ENCODE assay signal across 8 cellular contexts in the genomic region with DNA sequence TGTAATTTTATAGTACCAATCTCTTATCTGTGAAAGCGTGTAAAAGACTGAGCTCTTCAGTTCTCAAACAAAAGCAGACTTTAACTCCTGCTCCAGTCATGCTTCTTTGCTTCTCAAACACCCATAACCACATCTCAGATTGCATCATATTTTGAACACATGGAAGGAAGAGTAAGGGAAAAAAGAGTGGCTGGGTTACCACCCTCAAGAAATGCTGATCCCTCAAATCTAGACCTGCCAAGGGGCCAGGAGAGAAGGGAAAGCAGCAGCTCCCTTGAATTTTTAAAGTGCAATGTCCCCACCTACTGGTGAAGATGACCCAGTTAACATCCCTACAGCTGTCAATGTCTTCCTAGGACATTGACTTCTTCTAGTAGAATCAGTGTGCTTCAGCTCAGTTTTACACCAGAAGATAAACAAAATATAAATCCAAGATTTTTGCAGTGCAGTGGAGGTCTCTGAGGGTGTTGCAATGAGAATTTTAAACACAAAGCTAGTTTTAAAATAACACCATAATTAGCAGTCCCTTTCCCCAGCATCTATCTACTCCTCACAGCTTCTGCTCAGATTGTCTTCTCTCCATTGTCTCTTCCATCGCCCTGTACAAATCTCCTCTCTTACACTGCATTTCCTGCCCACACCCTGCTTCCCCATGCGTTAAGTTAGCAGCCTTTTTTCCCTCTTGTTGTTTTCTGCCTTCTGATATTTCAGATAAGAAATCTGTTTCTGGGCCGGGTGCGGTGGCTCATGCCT. TPM values are rescaled to one million over a fixed set of nuclear protein-coding genes. Genes with fewer than 3 reads are reported as not detected.
DNase-seq lines count a peak whose midpoint lies in the region; ATAC-seq, FAIRE-seq and TF ChIP-seq lines count a peak whose summit lies in the region.

No MANE protein-coding gene starts in this region.

- peak in 1 of 10 experiments; percentile 11 for DNase-seq in CD4-positive, alpha-beta T cell
- DNase-seq in GM18507 (ENCODE audit: extremely low spot score, insufficient read length, low read depth) (peak; percentile 29), NCI-H2227 (lab: John Stamatoyannopoulos, UW; ENCODE audit: unreplicated experiment) (peak; percentile 62), globus pallidus (ENCODE audit: low spot score) (peak; percentile 68), pons (ENCODE audit: low spot score) (peak; percentile 88), occipital lobe (lab: John Stamatoyannopoulos, UW) (no peak)
- peak; percentile 40 for DNase-seq in activated CD8-positive, alpha-beta T cell treated with anti-CD3 and anti-CD28 coated beads for 36 hours

- POLR2A ChIA-PET in CD4-positive, alpha-beta T cell (lab: Charles Lee) = interaction anchor here (1.1 to 1.2 kb wide), 2 partner anchors 82 to 372 kb away, joined by 3 to 6 read pairs; no protein-coding TSS in a partner anchor
- POLR2A ChIA-PET in activated CD8-positive, alpha-beta T cell treated with anti-CD3 and anti-CD28 coated beads for 36 hours (lab: Charles Lee) = interaction anchor here (1.0 kb wide), 1 partner anchor 38 kb away, joined by 3 read pairs; no protein-coding TSS in a partner anchor

- H3K4me3 Mint-ChIP-seq in CD4-positive, alpha-beta T cell = no peak overlapping the region
- no peak overlapping the region for H3K4me3 Mint-ChIP-seq in activated CD8-positive, alpha-beta T cell treated with anti-CD3 and anti-CD28 coated beads for 36 hours

- peaks cover 16% of the 10 kb centered on the region for H3K27me3 ChIP-seq in CD4-positive, alpha-beta T cell (ENCODE audit: control insufficient read depth, insufficient read depth, low read length)

- no peaks in the 10 kb centered on the region for H3K4me1 Mint-ChIP-seq in CD4-positive, alpha-beta T cell (ENCODE audit: low read depth)
- H3K4me1 Mint-ChIP-seq in activated CD8-positive, alpha-beta T cell treated with anti-CD3 and anti-CD28 coated beads for 36 hours (ENCODE audit: low read depth) = no peaks in the 10 kb centered on the region

- no peak overlapping the region for H3K27ac ChIP-seq in CD4-positive, alpha-beta T cell (ENCODE audit: low read depth, low read length)

- TF ChIP-seq CTCF in CD4-positive, alpha-beta T cell (IDR thresholded peaks at IDR 0.05) = peak; percentile 65
- peak; percentile 74 for TF ChIP-seq CTCF in activated CD8-positive, alpha-beta T cell treated with anti-CD3 and anti-CD28 coated beads for 36 hours (IDR thresholded peaks at IDR 0.05)

- no peaks in the 10 kb centered on the region for H3K36me3 Mint-ChIP-seq in CD4-positive, alpha-beta T cell (ENCODE audit: low read depth)
- no peaks in the 10 kb centered on the region for H3K36me3 Mint-ChIP-seq in activated CD8-positive, alpha-beta T cell treated with anti-CD3 and anti-CD28 coated beads for 36 hours (ENCODE audit: low read depth)

- H3K27me3 Mint-ChIP-seq in CD4-positive, alpha-beta T cell = peaks cover 62% of the 10 kb centered on the region
- H3K27me3 Mint-ChIP-seq in activated CD8-positive, alpha-beta T cell treated with anti-CD3 and anti-CD28 coated beads for 36 hours = peaks cover 34% of the 10 kb centered on the region

- H3K9me3 ChIP-seq in CD4-positive, alpha-beta T cell (ENCODE audit: control insufficient read depth, low read length) = no peaks in the 10 kb centered on the region

- peak; percentile 93 for FAIRE-seq in GM18507 (lab: Jason Lieb, UNC)

- H3K9me3 Mint-ChIP-seq in CD4-positive, alpha-beta T cell = no peaks in the 10 kb centered on the region
- H3K9me3 Mint-ChIP-seq in activated CD8-positive, alpha-beta T cell treated with anti-CD3 and anti-CD28 coated beads for 36 hours = no peaks in the 10 kb centered on the region

- intact Hi-C loops in CD4-positive, alpha-beta T cell (cut with DNase I, micrococcal nuclease) = loop anchor here (1.0 to 2.0 kb wide), 3 partner anchors 85 to 371 kb away; no protein-coding TSS in a partner anchor
- intact Hi-C loops in activated CD8-positive, alpha-beta T cell treated with anti-CD3 and anti-CD28 coated beads for 36 hours (cut with micrococcal nuclease) = no loop called here

- CTCF ChIA-PET in CD4-positive, alpha-beta T cell (lab: Charles Lee) = interaction anchor here (0.8 to 2.3 kb wide), 8 partner anchors 46 to 372 kb away, joined by 3 to 10 read pairs (median 6); no protein-coding TSS in a partner anchor
- CTCF ChIA-PET in activated CD8-positive, alpha-beta T cell treated with anti-CD3 and anti-CD28 coated beads for 36 hours (lab: Charles Lee) = interaction anchor here (0.7 to 4.7 kb wide), 36 partner anchors 9 to 628 kb away, joined by 3 to 68 read pairs (median 4); partner anchors contain the start of genes HLA-DQB2 and TAP2

- ATAC-seq in CD4-positive, alpha-beta T cell (ENCODE audit: poor library complexity) = peak; percentile 57
- peak; percentile 67 for ATAC-seq in activated CD8-positive, alpha-beta T cell treated with anti-CD3 and anti-CD28 coated beads for 36 hours
- no peak for ATAC-seq in GM19463 (IDR thresholded peaks at IDR 0.05; ENCODE audit: unreplicated experiment)

- H3K27ac Mint-ChIP-seq in CD4-positive, alpha-beta T cell = no peak overlapping the region
- H3K27ac Mint-ChIP-seq in activated CD8-positive, alpha-beta T cell treated with anti-CD3 and anti-CD28 coated beads for 36 hours = no peak overlapping the region

RNA-seq across cellular contexts. Expression of gene HLA-DQB2, which starts 22.6 kb away (rescaled TPM):
- 1 to 10 TPM; 1.3 to 2.2 TPM for total RNA-seq in CD4-positive, alpha-beta T cell
- under 1 TPM in 1 of 2 experiments, not detected in 1; 0.60 TPM for total RNA-seq in activated CD8-positive, alpha-beta T cell treated with anti-CD3 and anti-CD28 coated beads for 36 hours
- not detected for total RNA-seq in occipital lobe

RNA-seq across cellular contexts. Expression of gene HLA-DOB, which starts 30.8 kb away (rescaled TPM):
- 1 to 10 TPM; 2.9 to 3.2 TPM for total RNA-seq in CD4-positive, alpha-beta T cell
- 10 to 100 TPM; 10.2 to 11.6 TPM for total RNA-seq in activated CD8-positive, alpha-beta T cell treated with anti-CD3 and anti-CD28 coated beads for 36 hours
- not detected for total RNA-seq in occipital lobe

RNA-seq across cellular contexts. Expression of gene HLA-DQA2, which starts 44.8 kb away (rescaled TPM):
- 1 to 10 TPM in 1 of 2 experiments, under 1 TPM in 1; 0.71 to 1.1 TPM for total RNA-seq in CD4-positive, alpha-beta T cell
- total RNA-seq in activated CD8-positive, alpha-beta T cell treated with anti-CD3 and anti-CD28 coated beads for 36 hours = under 1 TPM in 1 of 2 experiments, not detected in 1; 0.18 TPM
- total RNA-seq in occipital lobe = 0.16 TPM

RNA-seq across cellular contexts. Expression of gene TAP2, which starts 52.6 kb away (rescaled TPM):
- total RNA-seq in CD4-positive, alpha-beta T cell = 100 to 1,000 TPM; 165 to 171 TPM
- 100 to 1,000 TPM; 110 to 113 TPM for total RNA-seq in activated CD8-positive, alpha-beta T cell treated with anti-CD3 and anti-CD28 coated beads for 36 hours
- 3.9 TPM for total RNA-seq in occipital lobe

RNA-seq across cellular contexts. Expression of gene PSMB8, which starts 57.9 kb away (rescaled TPM):
- 100 to 1,000 TPM; 120 to 121 TPM for total RNA-seq in CD4-positive, alpha-beta T cell
- total RNA-seq in activated CD8-positive, alpha-beta T cell treated with anti-CD3 and anti-CD28 coated beads for 36 hours = 100 to 1,000 TPM; 370 to 371 TPM
- total RNA-seq in occipital lobe = 5.3 TPM
